ENCODE assay signal across 16 cellular contexts in genomic region chr5:91598216-91598615, GRCh38.
"Had no signal": no experiment of that assay in that cellular context is flagged by ENCODE, and none has a peak within 500 bp of the region (broad histone marks: within the 10 kb centered on the region; RNA-seq: fewer than 3 reads in every experiment).

No MANE protein-coding gene starts in this region.

- H3K27me3 ChIP-seq: brain microvascular endothelial cell, esophagus squamous epithelium had no signal

- FAIRE-seq: keratinocyte had no signal

- H3K4me3 ChIP-seq: esophagus squamous epithelium, mucosa of descending colon, thoracic aorta had no signal

- ATAC-seq: left ventricle myocardium superior; mucosa of descending colon; naive thymus-derived CD8-positive, alpha-beta T cell; stimulated activated effector memory CD8-positive, alpha-beta T cell treated with anti-CD3 and anti-CD28 coated beads, Interleukin-12 subunit alpha, Interleukin-12 subunit beta, amount 100 ng/mL, for 72 hours had no signal

- H3K36me3 ChIP-seq: brain microvascular endothelial cell, esophagus squamous epithelium, thoracic aorta had no signal

- DNase-seq: activated CD4-positive, alpha-beta T cell treated with anti-CD3 and anti-CD28 coated beads, Interleukin-2, amount 50 U/mL, for 1 hour; activated CD8-positive, alpha-beta memory T cell treated with anti-CD3 and anti-CD28 coated beads for 24 hours; activated naive CD8-positive, alpha-beta T cell treated with anti-CD3 and anti-CD28 coated beads for 36 hours; amygdala; brain microvascular endothelial cell; cortex of kidney; effector CD4-positive, alpha-beta T cell; esophagus squamous epithelium; hippocampal formation; left ventricle myocardium superior; mucosa of descending colon; naive thymus-derived CD8-positive, alpha-beta T cell; retina had no signal

- H3K27ac ChIP-seq: brain microvascular endothelial cell, esophagus squamous epithelium, thoracic aorta had no signal

- H3K4me1 ChIP-seq: esophagus squamous epithelium had no signal
